8 cellular contexts compared by ENCODE assay signal in genomic region chr17:57662644-57663308, GRCh38.
DNase-seq lines count a peak whose midpoint lies in the region; ATAC-seq, FAIRE-seq and TF ChIP-seq lines count a peak whose summit lies in the region.

No MANE protein-coding gene starts in this region.

- DNase-seq in GM12892 (ENCODE audit: insufficient read length) (peak; percentile 59), NCI-H1092 (lab: John Stamatoyannopoulos, UW) (peak; percentile 89), cerebellar cortex (ENCODE audit: low spot score) (peak; percentile 97), renal cortical epithelial cell (ENCODE audit: low read depth) (peak; percentile 99), RPMI8226 (no peak)

- TF ChIP-seq CTCF in SU-DHL-6 (IDR thresholded peaks at IDR 0.05; ENCODE audit: insufficient read depth, low read length, poor library complexity, severe bottlenecking): no peak

- no peaks in the 10 kb centered on the region for H4K20me1 ChIP-seq in SU-DHL-6 (ENCODE audit: low read depth, low read length)

- H3F3A ChIP-seq in SU-DHL-6 (ENCODE audit: insufficient read depth): no peaks in the 10 kb centered on the region

- H3K9me3 ChIP-seq in SU-DHL-6 (ENCODE audit: insufficient read depth, low read length) (no peaks in the 10 kb centered on the region), iPS-15b (ENCODE audit: control insufficient read depth, insufficient read depth, low read length) (no peaks in the 10 kb centered on the region)

- no peaks in the 10 kb centered on the region for H3K9me2 ChIP-seq in SU-DHL-6 (replicated peaks; ENCODE audit: insufficient read depth, low read length)

- H3K4me2 ChIP-seq in SU-DHL-6 (ENCODE audit: low read depth, low read length, poor library complexity, severe bottlenecking): peak overlapping the region; percentile 54

- H3K9ac ChIP-seq in SU-DHL-6 (ENCODE audit: low read length) (peak overlapping the region; percentile 13; the same call in 1 of the 2 replicates), iPS-15b (ENCODE audit: low read depth, low read length) (no peak overlapping the region)

- no peak for FAIRE-seq in GM12892 (lab: Jason Lieb, UNC)

- H3K36me3 ChIP-seq in SU-DHL-6 (ENCODE audit: low read length): no peaks in the 10 kb centered on the region
- no peaks in the 10 kb centered on the region for H3K36me3 ChIP-seq in iPS-15b (ENCODE audit: control insufficient read depth, insufficient read depth, low read length)

- H3K4me3 ChIP-seq in SU-DHL-6 (ENCODE audit: insufficient read depth, low read length, poor library complexity, severe bottlenecking) (peak overlapping the region; percentile 52), iPS-15b (ENCODE audit: low read depth, low read length) (peak overlapping the region; percentile 72)

- H3K27ac ChIP-seq in SU-DHL-6 (ENCODE audit: low read depth, low read length): no peak overlapping the region

- ATAC-seq in GM19452 (IDR thresholded peaks at IDR 0.05; ENCODE audit: unreplicated experiment): no peak

- H3K79me2 ChIP-seq in SU-DHL-6 (ENCODE audit: insufficient read depth, low read length): no peaks in the 10 kb centered on the region

- H3K4me1 ChIP-seq in iPS-15b (ENCODE audit: control insufficient read depth, insufficient read depth, low read length): peaks cover 30% of the 10 kb centered on the region

- no peaks in the 10 kb centered on the region for H3K27me3 ChIP-seq in SU-DHL-6 (ENCODE audit: low read length)
- no peaks in the 10 kb centered on the region for H3K27me3 ChIP-seq in iPS-15b (ENCODE audit: control insufficient read depth, insufficient read depth, low read length)

- TF ChIP-seq POLR2A in GM12892 (IDR thresholded peaks at IDR 0.05; ENCODE audit: low read depth, low read length): no peak

- peak overlapping the region; percentile 23 for H2AFZ ChIP-seq in SU-DHL-6 (ENCODE audit: low read depth, low read length, severe bottlenecking)
